8 cellular contexts compared by ENCODE assay signal in genomic region chrX:132216806-132217202, GRCh38. TPM values are rescaled to one million over a fixed set of nuclear protein-coding genes. Genes with fewer than 3 reads are reported as not detected.
A peak's percentile ranks its signal among the peaks of the same experiment; 100 is the strongest.
DNase-seq lines count a peak whose midpoint lies in the region; ATAC-seq, FAIRE-seq and TF ChIP-seq lines count a peak whose summit lies in the region.

No MANE protein-coding gene starts in this region.

- H3K27me3 ChIP-seq in adrenal gland (no peaks in the 10 kb centered on the region), kidney epithelial cell (ENCODE audit: control insufficient read depth, insufficient read depth, low read length) (no peaks in the 10 kb centered on the region)

- peak overlapping the region; percentile 94 for H3K4me2 ChIP-seq in A549

- POLR2A ChIA-PET in A549 (lab: Yijun Ruan, JAX), result interaction anchor here (0.6 to 1.8 kb wide), 4 partner anchors 10 to 402 kb away, joined by 3 to 8 read pairs (median 4); no protein-coding TSS in a partner anchor

- H3K4me1 ChIP-seq in A549, result peaks cover 11% of the 10 kb centered on the region; the same call in 2 of the 3 replicates
- peaks cover 0 to 31% of the 10 kb centered on the region in 2 donors for H3K4me1 ChIP-seq in adrenal gland (replicated peaks in 1 of 2)

- under 1% methylated on average over 11 of the region's 11 CpGs for WGBS in A549 (ENCODE audit: missing lambda C conversion rate)
- 0 to 28% (median 13%) methylated on average over 11 of the region's 11 CpGs for WGBS in adrenal gland, 4 donors

- H3K36me3 ChIP-seq in adrenal gland (replicated peaks in 1 of 2) (no peaks in the 10 kb centered on the region), kidney epithelial cell (ENCODE audit: control insufficient read depth, insufficient read depth, low read length) (no peaks in the 10 kb centered on the region)

- H3K27ac ChIP-seq in A549 (peak overlapping the region; percentile 98 to 100), adrenal gland (peak overlapping the region; percentile 79 to 97 (median 92)), substantia nigra (ENCODE audit: low read depth, low read length, poor library complexity, severe bottlenecking) (peak overlapping the region; percentile 64)

- ATAC-seq in A549 (no peak), GM19025 (IDR thresholded peaks at IDR 0.05; ENCODE audit: low read depth, unreplicated experiment) (peak; percentile 1), HG02884 (IDR thresholded peaks at IDR 0.05; ENCODE audit: unreplicated experiment) (no peak)

- CTCF ChIA-PET in A549 (lab: Yijun Ruan, JAX), result no interaction called here

- FAIRE-seq in A549 (lab: Jason Lieb, UNC), result no peak

- H3K9me3 ChIP-seq in A549, result no peaks in the 10 kb centered on the region
- no peaks in the 10 kb centered on the region for H3K9me3 ChIP-seq in adrenal gland (replicated peaks in 1 of 3)

- intact Hi-C loops in adrenal gland (cut with DNase I), result no loop called here

- peak in 1 of 2 experiments; percentile 6 for DNase-seq in A549 (ENCODE audit: low read depth in 1 of 2, low spot score in 1 of 2)
- peak; percentile 24 for DNase-seq in LHCN-M2 (ENCODE audit: low read depth)
- no peak for DNase-seq in adrenal gland
- DNase-seq in kidney epithelial cell (ENCODE audit: low read depth), result no peak
- no peak for DNase-seq in substantia nigra (lab: John Stamatoyannopoulos, UW)
- DNase-seq in DMS53 (lab: John Stamatoyannopoulos, UW), result no peak

- TF ChIP-seq EP300 in A549 (IDR thresholded peaks at IDR 0.05), result no peak

- TF ChIP-seq POLR2A in A549 (IDR thresholded peaks at IDR 0.05; ENCODE audit: low read length) (no peak), adrenal gland (IDR thresholded peaks at IDR 0.05) (no peak)

- no peak for TF ChIP-seq CTCF in A549 (IDR thresholded peaks at IDR 0.05)
- no peak for TF ChIP-seq CTCF in adrenal gland (IDR thresholded peaks at IDR 0.05)
- no peak for TF ChIP-seq CTCF in kidney epithelial cell (IDR thresholded peaks at IDR 0.05; ENCODE audit: insufficient read depth, low read length, poor library complexity, severe bottlenecking)

- H3K4me3 ChIP-seq in A549 (peak overlapping the region; percentile 89), adrenal gland (peak overlapping the region in 3 of 4 donors; percentile 15 to 86 (median 54)), kidney epithelial cell (ENCODE audit: low read depth, low read length) (peak overlapping the region; percentile 69)

- TF ChIP-seq RAD21 in A549 (conservative IDR thresholded peaks at IDR 0.05 in 1 of 2, IDR thresholded peaks at IDR 0.05 in 1 of 2), result no peak

TF ChIP-seq in A549, 52 proteins besides CTCF, POLR2A, EP300 and RAD21:
- no peak for TF ChIP-seq HOXA7 (CRISPR knock-in tag; IDR thresholded peaks at IDR 0.05)
- no peak for TF ChIP-seq MYC (IDR thresholded peaks at IDR 0.05; ENCODE audit: borderline replicate concordance, low read length)
- TF ChIP-seq REST (IDR thresholded peaks at IDR 0.05), result no peak
- no peak for TF ChIP-seq HOXB13 (CRISPR knock-in tag; IDR thresholded peaks at IDR 0.05; ENCODE audit: low read depth)
- TF ChIP-seq CBX8 (IDR thresholded peaks at IDR 0.05), result no peak
- no peak for TF ChIP-seq MAX (IDR thresholded peaks at IDR 0.05)
- no peak for TF ChIP-seq FOXS1 (CRISPR knock-in tag; IDR thresholded peaks at IDR 0.05)
- TF ChIP-seq PHF8 (IDR thresholded peaks at IDR 0.05; ENCODE audit: borderline replicate concordance, low read depth), result no peak
- TF ChIP-seq CHD4 (IDR thresholded peaks at IDR 0.05; ENCODE audit: borderline replicate concordance), result no peak
- TF ChIP-seq CHD2 (IDR thresholded peaks at IDR 0.05; ENCODE audit: low read length, partially characterized antibody), result no peak
- no peak for TF ChIP-seq ATOH8 (CRISPR knock-in tag; IDR thresholded peaks at IDR 0.05; ENCODE audit: low read depth)
- TF ChIP-seq RFX5 (IDR thresholded peaks at IDR 0.05), result no peak
- TF ChIP-seq FOSL2 (IDR thresholded peaks at IDR 0.05), result no peak
- TF ChIP-seq FOSL2 (CRISPR knock-in tag; IDR thresholded peaks at IDR 0.05), result no peak
- no peak for TF ChIP-seq NR3C1 (IDR thresholded peaks at IDR 0.05)

RNA-seq across cellular contexts. Expression of gene RAP2C, which starts 2.4 kb away (rescaled TPM):
- 26.2 and 27.2 TPM in 2 replicates for polyA plus RNA-seq in A549 (2011; rRNA removed)
- 5.1 and 6.6 TPM in 2 replicates for polyA plus RNA-seq in A549 (2012; cell fraction: cytosol; rRNA removed)
- 3.1 and 4.5 TPM in 2 replicates for polyA plus RNA-seq in A549 (2012; cell fraction: nucleus; rRNA removed)
- 25.8 to 29.3 TPM (median 28.9 TPM) in 3 replicates for polyA plus RNA-seq in A549 (2017; fragmentation: RNase III; extraction: RNeasy Plus Mini Kit Qiagen cat#74134 plus additional on column Dnase treatment)
- 23.6 and 23.9 TPM in 2 replicates for polyA minus RNA-seq in A549 (2011; rRNA and poly(A)+ RNA removed)
- total RNA-seq in LHCN-M2 (2014; rRNA removed), result 20.1 and 21.0 TPM in 2 replicates
- polyA plus RNA-seq in LHCN-M2 (2012), result 8.1 TPM
- total RNA-seq in adrenal gland, result 10 to 100 TPM; 12.2 to 72.2 (median 28.6) TPM
- 10 to 100 TPM; 13.0 to 20.6 (median 16.6) TPM for polyA plus RNA-seq in adrenal gland
- total RNA-seq in kidney epithelial cell, result 25.8 and 28.0 TPM in 2 replicates
